In the genomic region with DNA sequence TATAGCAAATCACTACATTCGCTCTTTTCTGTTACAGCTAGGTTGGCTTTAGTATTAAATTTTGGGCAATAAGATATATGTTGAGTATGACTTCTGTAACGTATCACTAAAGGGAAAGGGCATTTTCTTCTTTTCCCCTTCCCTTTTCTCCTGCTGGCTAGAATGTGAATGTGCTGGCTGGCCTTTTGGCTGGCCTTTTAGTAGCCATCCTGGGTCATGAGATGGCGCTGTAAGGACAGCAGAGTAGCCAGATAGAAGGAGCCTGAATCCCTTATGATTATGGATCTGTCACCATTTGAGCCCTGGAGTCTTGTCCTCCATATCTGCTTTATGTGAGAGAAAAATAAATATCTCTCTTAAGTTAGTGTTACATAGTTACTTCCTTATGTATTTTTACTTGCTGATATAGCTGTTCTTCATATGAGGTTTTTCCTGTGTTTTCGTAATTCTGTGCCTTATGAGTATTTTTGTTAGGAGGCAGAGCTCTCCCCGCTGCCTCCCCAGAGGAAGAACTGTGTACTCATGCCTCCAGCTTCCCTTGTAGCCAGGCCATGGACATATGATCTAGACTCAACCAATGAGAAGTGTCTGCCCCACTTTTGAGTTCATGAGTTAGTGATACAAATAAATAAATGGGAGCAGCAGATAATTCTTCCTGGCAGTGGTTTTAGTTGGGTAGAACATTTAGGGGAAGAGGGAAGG, we compare ENCODE assay signal across 16 cellular contexts.
DNase-seq lines count a peak whose midpoint lies in the region; ATAC-seq, FAIRE-seq and TF ChIP-seq lines count a peak whose summit lies in the region.
"Had no signal": no experiment of that assay in that cellular context is flagged by ENCODE, and none has a peak within 500 bp of the region (broad histone marks: within the 10 kb centered on the region; RNA-seq: fewer than 3 reads in every experiment).

No MANE protein-coding gene starts in this region.

- peaks cover 8% of the 10 kb centered on the region for H4K20me1 ChIP-seq in astrocyte (ENCODE audit: insufficient read depth, low read length)

- TF ChIP-seq POLR2A in gastroesophageal sphincter (IDR thresholded peaks at IDR 0.05) = no peak

- FAIRE-seq in astrocyte (lab: Jason Lieb, UNC) = no peak

- H3K79me2 ChIP-seq in astrocyte (ENCODE audit: insufficient read depth, low read length) = peaks cover 3% of the 10 kb centered on the region

- no peaks in the 10 kb centered on the region for H3K36me3 ChIP-seq in astrocyte (ENCODE audit: insufficient read depth, low read length)
- no peaks in the 10 kb centered on the region for H3K36me3 ChIP-seq in tibial artery
- no peaks in the 10 kb centered on the region for H3K36me3 ChIP-seq in gastroesophageal sphincter
- H3K36me3 ChIP-seq: esophagus muscularis mucosa, HAP-1 had no signal

- H3K4me2 ChIP-seq in astrocyte (ENCODE audit: low read length) = no peak overlapping the region

- no peaks in the 10 kb centered on the region for H3K4me1 Mint-ChIP-seq in astrocyte (ENCODE audit: low read depth, unreplicated experiment)
- H3K4me1 Mint-ChIP-seq: CD14-positive monocyte had no signal

- H2AFZ ChIP-seq in astrocyte (ENCODE audit: low read depth, low read length) = no peak overlapping the region

- no peaks in the 10 kb centered on the region for H3K4me1 ChIP-seq in astrocyte (ENCODE audit: insufficient read depth, low read length)
- H3K4me1 ChIP-seq in tibial artery = peaks cover 0 to 3% (median 0%) of the 10 kb centered on the region in 4 donors
- no peaks in the 10 kb centered on the region for H3K4me1 ChIP-seq in gastroesophageal sphincter
- H3K4me1 ChIP-seq: esophagus muscularis mucosa, HAP-1 had no signal

- no peak overlapping the region for H3K4me3 Mint-ChIP-seq in astrocyte (ENCODE audit: unreplicated experiment)
- H3K4me3 Mint-ChIP-seq: CD14-positive monocyte had no signal

- TF ChIP-seq EP300 in gastroesophageal sphincter (IDR thresholded peaks at IDR 0.05) = no peak

- no peak overlapping the region for H3K27ac Mint-ChIP-seq in astrocyte (ENCODE audit: unreplicated experiment)
- H3K27ac Mint-ChIP-seq: CD14-positive monocyte had no signal

- CTCF ChIA-PET in AG04450 (lab: Charles Lee) = interaction anchor here (0.5 to 0.7 kb wide), 2 partner anchors 48 to 183 kb away, joined by 3 to 6 read pairs; no protein-coding TSS in a partner anchor

- intact Hi-C loops in tibial artery (cut with DNase I; ENCODE audit: low total_unique reads) = no loop called here

- H3K9ac ChIP-seq in astrocyte (ENCODE audit: low read length) = no peak overlapping the region

- peak; percentile 39 for TF ChIP-seq CTCF in AG04450 (IDR thresholded peaks at IDR 0.05; ENCODE audit: low read depth, low read length)
- peak; percentile 31 for TF ChIP-seq CTCF in HFF-Myc (IDR thresholded peaks at IDR 0.05; ENCODE audit: low read depth, low read length, missing control alignments)
- TF ChIP-seq CTCF in astrocyte (IDR thresholded peaks at IDR 0.05; ENCODE audit: insufficient read depth, low read depth, low read length) = peak; percentile 22
- TF ChIP-seq CTCF in tibial artery (IDR thresholded peaks at IDR 0.05) = no peak
- no peak for TF ChIP-seq CTCF in gastroesophageal sphincter (IDR thresholded peaks at IDR 0.05)

- H3K27me3 ChIP-seq in AG04450 (ENCODE audit: control insufficient read depth, insufficient read depth, low read length) (no peaks in the 10 kb centered on the region), astrocyte (ENCODE audit: insufficient read depth, low read length) (no peaks in the 10 kb centered on the region), tibial artery (no peaks in the 10 kb centered on the region), gastroesophageal sphincter (no peaks in the 10 kb centered on the region)
- H3K27me3 ChIP-seq: esophagus muscularis mucosa had no signal

- H3K27me3 Mint-ChIP-seq in astrocyte (ENCODE audit: low read depth, unreplicated experiment) = no peaks in the 10 kb centered on the region

- H3K36me3 Mint-ChIP-seq in astrocyte (ENCODE audit: low read depth, unreplicated experiment) = no peaks in the 10 kb centered on the region
- H3K36me3 Mint-ChIP-seq: CD14-positive monocyte had no signal

- H3K27ac ChIP-seq in AG04450 (ENCODE audit: low read depth, low read length) (no peak overlapping the region), astrocyte (ENCODE audit: low read depth, low read length) (no peak overlapping the region), tibial artery (no peak overlapping the region), gastroesophageal sphincter (no peak overlapping the region)
- H3K27ac ChIP-seq: esophagus muscularis mucosa had no signal

- no peak overlapping the region for H3K4me3 ChIP-seq in AG04450 (ENCODE audit: low read depth, low read length)
- H3K4me3 ChIP-seq in HFF-Myc (replicated peaks; ENCODE audit: low read depth, low read length) = no peak overlapping the region
- no peak overlapping the region for H3K4me3 ChIP-seq in astrocyte (ENCODE audit: insufficient read depth, low read depth, low read length)
- H3K4me3 ChIP-seq in tibial artery = no peak overlapping the region
- no peak overlapping the region for H3K4me3 ChIP-seq in gastroesophageal sphincter
- H3K4me3 ChIP-seq: esophagus muscularis mucosa, HAP-1 had no signal

- no peaks in the 10 kb centered on the region for H3K9me3 Mint-ChIP-seq in astrocyte (ENCODE audit: unreplicated experiment)

- POLR2A ChIA-PET in AG04450 (lab: Yijun Ruan, JAX) = no interaction called here

- 59 to 72% methylated on average over 3 to 5 of the region's 5 CpGs for WGBS in gastroesophageal sphincter (ENCODE audit: low coverage in 1 of 2), 2 donors

- H3K9me3 ChIP-seq in AG04450 (ENCODE audit: control insufficient read depth, insufficient read depth, low read length) (no peaks in the 10 kb centered on the region), astrocyte (ENCODE audit: insufficient read depth, low read depth, low read length) (no peaks in the 10 kb centered on the region), tibial artery (no peaks in the 10 kb centered on the region), gastroesophageal sphincter (no peaks in the 10 kb centered on the region)
- H3K9me3 ChIP-seq: esophagus muscularis mucosa, HAP-1 had no signal

- DNase-seq in AG04450 (ENCODE audit: low read depth, low spot score) (no peak), HFF-Myc (ENCODE audit: extremely low read depth, low read depth) (no peak), astrocyte (ENCODE audit: low read depth) (no peak), iPS-NIHi11 (ENCODE audit: low spot score) (peak; percentile 56), tibial artery (no peak), COR-L47 (lab: John Stamatoyannopoulos, UW) (no peak), mesenteric fat pad (ENCODE audit: low spot score) (no peak)
- DNase-seq: aorta; left cardiac atrium; RPMI8226; stimulated activated CD4-positive, alpha-beta T cell treated with anti-CD3 and anti-CD28 coated beads, Interleukin-12 subunit alpha, Interleukin-12 subunit beta, amount 100 ng/mL, for 4 hours; stimulated activated CD8-positive, alpha-beta memory T cell treated with anti-CD3 and anti-CD28 coated beads, Interleukin-4, amount 100 ng/mL, for 48 hours had no signal

- no peak for ATAC-seq in gastroesophageal sphincter

Comparison
In these comparisons a context has a peak if more than half of its experiments do, and no peak if none do; other contexts are left out.
1. CTCF ChIP-seq: peak in AG04450 (single experiment), HFF-Myc (single experiment) and astrocyte (single experiment); none in tibial artery (0 of 2) and gastroesophageal sphincter (0 of 4).